Comparison of ENCODE assay signal across 8 cellular contexts in genomic region chr19:3670796-3671679, GRCh38. TPM values are rescaled to one million over a fixed set of nuclear protein-coding genes. Genes with fewer than 3 reads are reported as not detected.
A peak's percentile ranks its signal among the peaks of the same experiment; 100 is the strongest.
DNase-seq lines count a peak whose midpoint lies in the region; ATAC-seq lines count a peak whose summit lies in the region.

No MANE protein-coding gene starts in this region.

- 0 out of 2 replicates have a peak, but pooled peaks cover 1% of the 10 kb centered on the region for H3K36me3 ChIP-seq in H7 (replicated peaks; ENCODE audit: control insufficient read depth, insufficient read depth, low read length)

- intact Hi-C loops in left colon (cut with DNase I, micrococcal nuclease), result no loop called here

- peak overlapping the region; percentile 98 for H3K27ac ChIP-seq in adipose tissue (ENCODE audit: low read depth, low read length)

- WGBS in adipose tissue, 3 donors, result 11 to 75% (median 22%) methylated on average over 43 to 45 of the region's 45 CpGs

- ATAC-seq in left colon, result peak; percentile 22
- no peak for ATAC-seq in HG02938 (IDR thresholded peaks at IDR 0.05; ENCODE audit: unreplicated experiment)
- no peak for ATAC-seq in GM21360 (IDR thresholded peaks at IDR 0.05; ENCODE audit: unreplicated experiment)

- H3K4me3 ChIP-seq in H7 (ENCODE audit: insufficient read depth, low read depth, low read length), result no peak overlapping the region

- H3K27me3 ChIP-seq in H7 (ENCODE audit: control insufficient read depth, insufficient read depth, low read length), result no peaks in the 10 kb centered on the region

- DNase-seq in H7 (peak; percentile 81), left colon (peak; percentile 49 to 71), NCI-H446 treated with DMSO at 0.1 percent for 48 hours (lab: John Stamatoyannopoulos, UW) (no peak), NCI-H1105 (lab: John Stamatoyannopoulos, UW) (no peak)
- DNase-seq in stimulated activated CD8-positive, alpha-beta memory T cell treated with anti-CD3 and anti-CD28 coated beads, Interleukin-12 subunit alpha, Interleukin-12 subunit beta, amount 100 ng/mL, for 4 hours (ENCODE audit: low read depth), result peak; percentile 35

RNA-seq across cellular contexts. Expression of gene PIP5K1C, which starts 29.2 kb away (rescaled TPM):
- 13.7 and 15.6 TPM in 2 replicates for total RNA-seq in H7 (2014; rRNA removed; shearing (Covaris generic))
- 10 to 100 TPM in 2 of 3 donors, 1 to 10 TPM in 1; 8.7 to 18.7 (median 18.0) TPM for polyA plus RNA-seq in adipose tissue
- 10 to 100 TPM; 25.1 to 33.1 TPM for total RNA-seq in left colon

RNA-seq across cellular contexts. Expression of gene TJP3, which starts 37.1 kb away (rescaled TPM):
- total RNA-seq in H7 (2014; rRNA removed; shearing (Covaris generic)), result 10.7 and 18.8 TPM in 2 replicates
- 1 to 10 TPM in 2 of 3 donors, under 1 TPM in 1; 0.45 to 7.4 (median 4.2) TPM for polyA plus RNA-seq in adipose tissue
- total RNA-seq in left colon, result 100 to 1,000 TPM; 297 to 343 TPM

RNA-seq across cellular contexts. Expression of gene CACTIN, which starts 44.4 kb away (rescaled TPM):
- total RNA-seq in H7 (2014; rRNA removed; shearing (Covaris generic)), result 44.0 and 46.4 TPM in 2 replicates
- 10 to 100 TPM; 11.6 to 16.5 (median 12.1) TPM for polyA plus RNA-seq in adipose tissue
- total RNA-seq in left colon, result 10 to 100 TPM; 16.9 to 20.0 TPM

Comparison
In these comparisons a context has a peak if more than half of its experiments do, and no peak if none do; other contexts are left out.
1. DNase-seq: peak in H7 (single experiment), left colon (2 of 2) and stimulated activated CD8-positive, alpha-beta memory T cell treated with anti-CD3 and anti-CD28 coated beads, Interleukin-12 subunit alpha, Interleukin-12 subunit beta, amount 100 ng/mL, for 4 hours (single experiment); none in NCI-H446 treated with DMSO at 0.1 percent for 48 hours (single experiment) and NCI-H1105 (single experiment).
2. RNA of gene TJP3, which starts 37.1 kb away (total RNA-seq): 297 to 343 TPM in left colon; 10.7 to 18.8 TPM in H7; every median in the first group is over 10 times any median in the second.